ENCODE assay signal across 11 cellular contexts in the genomic region with DNA sequence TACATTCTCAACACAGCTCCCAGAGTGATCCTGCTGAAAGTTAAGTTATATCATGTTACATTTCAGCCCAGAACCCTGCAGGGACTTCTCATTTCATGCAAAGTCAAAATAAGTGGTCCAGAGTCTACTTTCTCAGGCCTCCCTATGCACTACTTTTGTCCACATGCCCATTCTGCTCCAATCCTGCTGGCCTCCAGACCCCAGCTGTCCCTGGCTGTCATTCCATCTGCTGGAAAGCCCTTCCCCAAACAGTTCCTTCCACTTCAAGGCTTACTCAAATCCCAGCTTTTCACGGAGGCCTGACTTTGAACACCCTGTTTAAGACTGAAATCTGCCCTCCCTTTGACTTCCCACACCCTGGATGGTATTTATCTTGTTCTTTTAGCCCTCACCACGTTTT.
DNase-seq lines count a peak whose midpoint lies in the region; ATAC-seq and TF ChIP-seq lines count a peak whose summit lies in the region.
"Had no signal": no experiment of that assay in that cellular context is flagged by ENCODE, and none has a peak within 500 bp of the region (broad histone marks: within the 10 kb centered on the region; RNA-seq: fewer than 3 reads in every experiment).

No MANE protein-coding gene starts in this region.

- H3K36me3 ChIP-seq in adipocyte (ENCODE audit: control insufficient read depth, insufficient read depth, low read length, severe bottlenecking), result peaks cover 44% of the 10 kb centered on the region
- no peaks in the 10 kb centered on the region for H3K36me3 ChIP-seq in smooth muscle cell (ENCODE audit: low read depth)
- H3K36me3 ChIP-seq: sigmoid colon had no signal

- H3K4me2 ChIP-seq in smooth muscle cell, result peak overlapping the region; percentile 59

- no peaks in the 10 kb centered on the region for H4K20me1 ChIP-seq in smooth muscle cell (ENCODE audit: low read depth)

- peak; percentile 10 to 43 for DNase-seq in NCI-H446 (lab: John Stamatoyannopoulos, UW)
- DNase-seq in adipocyte (ENCODE audit: low read depth), result peak; percentile 41
- DNase-seq in kidney tubule cell (ENCODE audit: low spot score), result peak; percentile 9
- no peak for DNase-seq in smooth muscle cell (lab: John Stamatoyannopoulos, UW; ENCODE audit: unreplicated experiment)
- DNase-seq: dermis blood vessel endothelial cell, GDM1, sigmoid colon had no signal

- no peaks in the 10 kb centered on the region for H3K79me2 ChIP-seq in smooth muscle cell (ENCODE audit: low read depth)

- no peak for ATAC-seq in HG03280 (IDR thresholded peaks at IDR 0.05; ENCODE audit: unreplicated experiment)
- ATAC-seq in GM21381 (IDR thresholded peaks at IDR 0.05; ENCODE audit: unreplicated experiment), result no peak
- ATAC-seq in HG03442 (IDR thresholded peaks at IDR 0.05; ENCODE audit: unreplicated experiment), result no peak
- ATAC-seq: activated naive CD4-positive, alpha-beta T cell treated with anti-CD3 and anti-CD28 coated beads, Interleukin-2, amount 50 U/mL, for 72 hours had no signal

- peak overlapping the region; percentile 59 for H2AFZ ChIP-seq in smooth muscle cell (ENCODE audit: low read depth)

- H3K9ac ChIP-seq in adipocyte (ENCODE audit: low read length) (peak overlapping the region; percentile 36), smooth muscle cell (ENCODE audit: low read depth) (peak overlapping the region; percentile 65)

- TF ChIP-seq CTCF in smooth muscle cell (IDR thresholded peaks at IDR 0.05; ENCODE audit: borderline replicate concordance, insufficient read depth, poor library complexity, severe bottlenecking), result no peak

- 21% methylated on average over 2 of the region's 2 CpGs for whole genome bisulfite sequencing in smooth muscle cell (ENCODE audit: low lambda C conversion rate)

- H3K9me3 ChIP-seq in adipocyte (ENCODE audit: control insufficient read depth, low read length) (no peaks in the 10 kb centered on the region), smooth muscle cell (replicated peaks; ENCODE audit: low read depth) (no peaks in the 10 kb centered on the region)
- H3K9me3 ChIP-seq: sigmoid colon had no signal

- H3K4me3 ChIP-seq in adipocyte (ENCODE audit: low read length) (no peak overlapping the region), smooth muscle cell (no peak overlapping the region)
- H3K4me3 ChIP-seq: sigmoid colon had no signal

- H3K27me3 ChIP-seq in adipocyte (replicated peaks; ENCODE audit: control insufficient read depth, insufficient read depth, low read length) (no peaks in the 10 kb centered on the region), smooth muscle cell (ENCODE audit: low read depth) (no peaks in the 10 kb centered on the region)
- H3K27me3 ChIP-seq: sigmoid colon had no signal

- H3F3A ChIP-seq in smooth muscle cell (ENCODE audit: low read depth), result no peaks in the 10 kb centered on the region

- H3K4me1 ChIP-seq in adipocyte (ENCODE audit: control insufficient read depth, insufficient read depth, low read length) (peaks cover 41% of the 10 kb centered on the region), smooth muscle cell (ENCODE audit: low read depth) (peaks cover 26% of the 10 kb centered on the region)

- H3K27ac ChIP-seq in smooth muscle cell (ENCODE audit: low read depth), result peak overlapping the region; percentile 92
